ENCODE assay signal across 9 cellular contexts in the genomic region with DNA sequence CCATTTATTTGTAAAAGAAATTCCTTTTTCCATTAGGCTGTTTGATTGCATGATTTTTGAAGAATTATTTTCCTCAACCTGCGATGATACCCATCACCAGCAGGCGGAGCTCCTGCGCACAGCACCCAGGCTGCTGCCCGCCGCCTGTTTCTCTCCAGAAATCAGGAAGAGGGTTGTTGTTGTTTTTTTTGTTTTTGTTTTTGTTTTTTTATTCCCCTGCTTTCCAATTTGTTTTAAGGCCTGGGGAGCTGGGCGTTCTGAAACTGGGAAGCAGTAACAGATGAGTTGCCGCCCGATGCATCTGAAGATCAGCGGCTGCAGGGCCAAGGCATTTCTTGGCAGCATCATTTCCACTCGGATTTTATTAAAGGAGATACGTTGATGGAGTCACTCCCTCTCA.
DNase-seq lines count a peak whose midpoint lies in the region; ATAC-seq, FAIRE-seq and TF ChIP-seq lines count a peak whose summit lies in the region.
"Had no signal": no experiment of that assay in that cellular context is flagged by ENCODE, and none has a peak within 500 bp of the region (broad histone marks: within the 10 kb centered on the region; RNA-seq: fewer than 3 reads in every experiment).

No MANE protein-coding gene starts in this region.

- H3F3A ChIP-seq in PC-9 (ENCODE audit: insufficient read depth, low read depth): peaks cover 29% of the 10 kb centered on the region; the same call in 1 of the 2 replicates

- H3K27me3 ChIP-seq in PC-9 (ENCODE audit: insufficient read depth, low read depth): no peaks in the 10 kb centered on the region
- H3K27me3 ChIP-seq: SJCRH30 had no signal

- H3K36me3 Mint-ChIP-seq in CD14-positive monocyte: peaks cover 0 to 3% of the 10 kb centered on the region in 2 donors

- peak overlapping the region in 1 of 2 donors; percentile 35 for H3K4me3 Mint-ChIP-seq in CD14-positive monocyte

- H3K27me3 Mint-ChIP-seq in CD14-positive monocyte (ENCODE audit: low read depth in 3 of 3): no peaks in the 10 kb centered on the region

- H3K4me3 ChIP-seq in PC-9: no peak overlapping the region
- H3K4me3 ChIP-seq: SJCRH30 had no signal

- no peak overlapping the region for H3K27ac ChIP-seq in PC-9
- H3K27ac ChIP-seq: SJCRH30 had no signal

- H3K9me2 ChIP-seq in PC-9 (ENCODE audit: insufficient read depth): no peaks in the 10 kb centered on the region

- H3K4me2 ChIP-seq in PC-9: no peak overlapping the region

- peak; percentile 97 for TF ChIP-seq CTCF in CD14-positive monocyte (IDR thresholded peaks at IDR 0.05)
- TF ChIP-seq CTCF in PC-9 (conservative IDR thresholded peaks at IDR 0.05): peak; percentile 98

- peaks cover 6% of the 10 kb centered on the region for H4K20me1 ChIP-seq in PC-9 (ENCODE audit: insufficient read depth)

- peak; percentile 91 for FAIRE-seq in GM19239 (lab: Jason Lieb, UNC)

- H3K4me1 Mint-ChIP-seq in CD14-positive monocyte: peaks cover 27% of the 10 kb centered on the region

- H3K9me3 ChIP-seq in PC-9 (ENCODE audit: insufficient read depth, low read depth): no peaks in the 10 kb centered on the region
- H3K9me3 ChIP-seq: SJCRH30 had no signal

- ATAC-seq in GM18868 (IDR thresholded peaks at IDR 0.05; ENCODE audit: unreplicated experiment): no peak

- CTCF ChIA-PET in PC-9 (lab: Charles Lee): no interaction called here

- H3K79me2 ChIP-seq in PC-9 (ENCODE audit: low read depth): no peaks in the 10 kb centered on the region

- H2AFZ ChIP-seq in PC-9: no peak overlapping the region

- H3K9me3 Mint-ChIP-seq in CD14-positive monocyte: no peaks in the 10 kb centered on the region

- POLR2A ChIA-PET in PC-9 (lab: Charles Lee; ENCODE audit: unreplicated experiment): no interaction called here

- peak overlapping the region in 4 of 7 donors; percentile 24 to 68 (median 44) for H3K27ac Mint-ChIP-seq in CD14-positive monocyte

- H3K36me3 ChIP-seq in PC-9 (ENCODE audit: low read depth): no peaks in the 10 kb centered on the region
- H3K36me3 ChIP-seq: SJCRH30 had no signal

- intact Hi-C loops in CD14-positive monocyte (cut with micrococcal nuclease) (loop anchor here (5.0 to 10.0 kb wide), 3 partner anchors 104 to 212 kb away; no protein-coding TSS in a partner anchor), PC-9 (cut with micrococcal nuclease; ENCODE audit: unreplicated experiment) (loop anchor here (1.0 to 5.0 kb wide), 4 partner anchors 57 to 212 kb away; partner anchors contain the start of gene MBP)

- no peaks in the 10 kb centered on the region for H3K4me1 ChIP-seq in PC-9 (replicated peaks; ENCODE audit: insufficient read depth)
- H3K4me1 ChIP-seq: SJCRH30 had no signal

- DNase-seq in CD14-positive monocyte (ENCODE audit: low spot score): no peak
- DNase-seq in GM19239 (ENCODE audit: insufficient read length, low spot score): peak; percentile 56
- peak in 1 of 2 experiments; percentile 31 for DNase-seq in PC-9
- DNase-seq in activated T-helper 9 cell treated with anti-CD3 and anti-CD28 coated beads, Interleukin-2, amount 50 U/mL, for 16 hours (ENCODE audit: low read depth): peak; percentile 29
- DNase-seq in glomerular endothelial cell (ENCODE audit: extremely low read depth, low read depth, low spot score): peak; percentile 7
- DNase-seq in retina: peak; percentile 82
- DNase-seq in NCI-H2029 treated with DMSO at 0.1 percent for 48 hours (lab: John Stamatoyannopoulos, UW): no peak

- BruUV-seq in PC-9 (replicated peaks; lab: Mats Ljungman, UMichigan): no TSS peak

Comparison
In these comparisons a context has a peak if more than half of its experiments do, and no peak if none do; other contexts are left out.
1. DNase-seq: peak in GM19239 (single experiment), activated T-helper 9 cell treated with anti-CD3 and anti-CD28 coated beads, Interleukin-2, amount 50 U/mL, for 16 hours (single experiment), glomerular endothelial cell (single experiment) and retina (single experiment); none in CD14-positive monocyte (single experiment) and NCI-H2029 treated with DMSO at 0.1 percent for 48 hours (single experiment).